ENCODE assay signal across 20 cellular contexts in the genomic region with DNA sequence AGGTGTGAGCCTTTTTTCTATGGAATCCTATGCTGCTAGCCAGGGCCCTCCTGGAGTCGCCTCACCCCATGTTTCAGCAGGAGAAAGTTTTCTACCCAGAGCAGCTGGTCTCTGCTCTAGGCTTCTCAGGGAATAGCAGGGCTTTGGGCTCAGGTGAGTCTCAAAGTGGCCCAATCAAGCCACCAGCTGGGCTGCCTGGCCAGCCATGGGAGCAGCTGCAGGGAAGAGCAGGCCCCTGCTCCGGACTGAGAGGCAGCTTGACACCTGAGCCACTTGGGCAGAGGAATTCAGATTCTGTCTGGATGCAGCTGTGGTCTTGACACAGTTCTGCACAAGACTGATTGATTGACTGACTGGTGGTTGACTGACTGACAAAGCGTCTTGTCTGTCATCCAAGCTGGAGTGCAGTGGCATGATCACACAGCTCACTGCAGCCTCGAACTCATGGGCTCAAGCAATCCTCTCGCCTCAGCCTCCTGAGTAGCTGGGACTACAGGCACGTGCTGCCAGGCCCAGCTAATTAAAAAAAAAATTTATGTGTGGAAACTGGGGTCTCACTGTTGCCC. TPM values are rescaled to one million over a fixed set of nuclear protein-coding genes. Genes with fewer than 3 reads are reported as not detected.
DNase-seq lines count a peak whose midpoint lies in the region; ATAC-seq and TF ChIP-seq lines count a peak whose summit lies in the region.
"Had no signal": no experiment of that assay in that cellular context is flagged by ENCODE, and none has a peak within 500 bp of the region (broad histone marks: within the 10 kb centered on the region; RNA-seq: fewer than 3 reads in every experiment).

No MANE protein-coding gene starts in this region.

- H3K36me3 Mint-ChIP-seq in GM23338 (ENCODE audit: low read depth) = peaks cover 4% of the 10 kb centered on the region; the same call in 1 of the 3 replicates
- H3K36me3 Mint-ChIP-seq in endodermal cell (ENCODE audit: low read depth) = peaks cover 25% of the 10 kb centered on the region

- H3K36me3 ChIP-seq in GM23338 (ENCODE audit: insufficient read depth) = no peaks in the 10 kb centered on the region
- H3K36me3 ChIP-seq in endodermal cell (ENCODE audit: control insufficient read depth, insufficient read depth, low read length) = peaks cover 7% of the 10 kb centered on the region
- H3K36me3 ChIP-seq in stomach = peaks cover 4 to 22% (median 13%) of the 10 kb centered on the region in 4 donors
- H3K36me3 ChIP-seq: HAP-1 had no signal

- H3K9me3 Mint-ChIP-seq in GM23338 (no peaks in the 10 kb centered on the region), endodermal cell (no peaks in the 10 kb centered on the region)

- no peak for TF ChIP-seq POLR2A in stomach (IDR thresholded peaks at IDR 0.05)

- DNase-seq in GM23338 (ENCODE audit: low spot score) = no peak
- DNase-seq in endodermal cell = no peak
- peak; percentile 38 for DNase-seq in myocyte (ENCODE audit: low read depth)
- DNase-seq in stomach = no peak
- DNase-seq in NOMO-1 treated with DMSO at 0.1 percent for 48 hours (lab: John Stamatoyannopoulos, UW; ENCODE audit: unreplicated experiment) = no peak
- DNase-seq in NCI-H1694 (lab: John Stamatoyannopoulos, UW) = no peak
- no peak for DNase-seq in DMS53 treated with DMSO at 0.1 percent for 48 hours (lab: John Stamatoyannopoulos, UW; ENCODE audit: unreplicated experiment)
- DNase-seq: COR-L47, DMS79 treated with DMSO at 0.1 percent for 48 hours, NCI-H1092, NCI-H146, NCI-H2081, NCI-H2171, NCI-H524 treated with DMSO at 0.1 percent for 48 hours, SJCRH30 had no signal

- H3K9me2 ChIP-seq in GM23338 (ENCODE audit: insufficient read depth) = no peaks in the 10 kb centered on the region

- no peak for TF ChIP-seq EP300 in stomach (IDR thresholded peaks at IDR 0.05)

- H3F3A ChIP-seq in GM23338 (replicated peaks; ENCODE audit: low read depth) = no peaks in the 10 kb centered on the region

- H3K27me3 ChIP-seq in GM23338 (ENCODE audit: insufficient read depth) (no peaks in the 10 kb centered on the region), endodermal cell (ENCODE audit: control insufficient read depth, insufficient read depth, low read length, poor library complexity, severe bottlenecking) (no peaks in the 10 kb centered on the region), stomach (no peaks in the 10 kb centered on the region)
- H3K27me3 ChIP-seq: Peyer's patch, SJCRH30 had no signal

- peaks cover 43% of the 10 kb centered on the region for H4K20me1 ChIP-seq in GM23338 (replicated peaks; ENCODE audit: insufficient read depth)

- H3K4me1 Mint-ChIP-seq in GM23338 = peaks cover 27% of the 10 kb centered on the region
- H3K4me1 Mint-ChIP-seq in endodermal cell = peaks cover 51% of the 10 kb centered on the region

- H3K9me3 ChIP-seq in endodermal cell (ENCODE audit: control insufficient read depth, low read length) = no peaks in the 10 kb centered on the region
- no peaks in the 10 kb centered on the region for H3K9me3 ChIP-seq in stomach
- H3K9me3 ChIP-seq: A549, HAP-1, Peyer's patch, SJCRH30 had no signal

- intact Hi-C loops in stomach (cut with DNase I; ENCODE audit: low total_unique reads) = no loop called here

- H3K27ac ChIP-seq in GM23338 (ENCODE audit: low read depth) (no peak overlapping the region), endodermal cell (ENCODE audit: low read depth, low read length) (no peak overlapping the region), stomach (peak overlapping the region in 3 of 5 donors; percentile 13 to 62 (median 56))
- H3K27ac ChIP-seq: A549, Peyer's patch, SJCRH30 had no signal

- H3K27me3 Mint-ChIP-seq in GM23338 (ENCODE audit: insufficient read depth, low read depth, poor library complexity) = peaks cover 4% of the 10 kb centered on the region
- H3K27me3 Mint-ChIP-seq in endodermal cell (ENCODE audit: insufficient read depth) = no peaks in the 10 kb centered on the region
- H3K27me3 Mint-ChIP-seq: B cell had no signal

- no peak for ATAC-seq in GM23338
- ATAC-seq: A549, K562 had no signal

- H3K4me2 ChIP-seq in GM23338 = no peak overlapping the region
- H3K4me2 ChIP-seq: A549 had no signal

- H3K4me1 ChIP-seq in GM23338 (ENCODE audit: insufficient read depth) (peaks cover 19% of the 10 kb centered on the region; the same call in 1 of the 2 replicates), endodermal cell (ENCODE audit: control insufficient read depth, insufficient read depth, low read length) (peaks cover 24% of the 10 kb centered on the region), stomach (peaks cover 33 to 86% (median 77%) of the 10 kb centered on the region in 4 donors)
- H3K4me1 ChIP-seq: HAP-1 had no signal

- no peak overlapping the region for H3K4me3 ChIP-seq in GM23338
- no peak overlapping the region for H3K4me3 ChIP-seq in endodermal cell (ENCODE audit: low read length)
- no peak overlapping the region for H3K4me3 ChIP-seq in stomach
- H3K4me3 ChIP-seq: A549, HAP-1, K562, Peyer's patch, SJCRH30 had no signal

- TF ChIP-seq CTCF in GM23338 (conservative IDR thresholded peaks at IDR 0.05; ENCODE audit: low read depth in 2 of 2) = no peak
- no peak for TF ChIP-seq CTCF in endodermal cell (conservative IDR thresholded peaks at IDR 0.05)
- no peak for TF ChIP-seq CTCF in stomach (IDR thresholded peaks at IDR 0.05)

- peak overlapping the region; percentile 21 for H3K9ac ChIP-seq in endodermal cell (ENCODE audit: extremely low read depth, low read length, poor library complexity, severe bottlenecking)

- H3K4me3 Mint-ChIP-seq in GM23338 (no peak overlapping the region), endodermal cell (no peak overlapping the region)
- H3K4me3 Mint-ChIP-seq: B cell had no signal

- H3K27ac Mint-ChIP-seq in GM23338 (peak overlapping the region; percentile 40; the same call in 1 of the 2 replicates), endodermal cell (peak overlapping the region; percentile 72)
- H3K27ac Mint-ChIP-seq: B cell had no signal

- peaks cover 83% of the 10 kb centered on the region for H3K79me2 ChIP-seq in GM23338 (replicated peaks; ENCODE audit: insufficient read depth)

- 93 to 96% methylated on average over 5 to 6 of the region's 6 CpGs for WGBS in endodermal cell (ENCODE audit: insufficient coverage in 1 of 2, insufficient read length in 1 of 2), 2 experiments
- 88 to 93% (median 91%) methylated on average over 5 to 6 of the region's 6 CpGs for WGBS in stomach, 5 donors

- no peak overlapping the region for H2AFZ ChIP-seq in GM23338

TF ChIP-seq in GM23338, 12 proteins besides CTCF, POLR2A, EP300 and RAD21 (continues in another document):
- TF ChIP-seq ZNF331 (CRISPR knock-in tag; IDR thresholded peaks at IDR 0.05; ENCODE audit: low read depth) = no peak
- TF ChIP-seq EZH2 (IDR thresholded peaks at IDR 0.05; ENCODE audit: low read depth, unreplicated experiment) = no peak

RNA-seq across cellular contexts. Expression of gene ARFGAP3, which starts 57.5 kb away (rescaled TPM):
- 17.7 and 19.1 TPM in 2 replicates for total RNA-seq in GM23338 (2014; rRNA removed; shearing (Covaris generic))
- polyA plus RNA-seq in GM23338 (2016; fragmentation: Nextera tagmentation; extraction: Ambion mirVana) = 13.0 and 14.8 TPM in 2 replicates
- 10 to 100 TPM; 20.5 to 36.9 TPM for total RNA-seq in endodermal cell
- polyA plus RNA-seq in endodermal cell (2013, experiment 1 of 2) = 30.6 TPM
- 32.2 TPM for polyA plus RNA-seq in endodermal cell (2013, experiment 2 of 2)
- total RNA-seq in myocyte = 62.0 and 78.2 TPM in 2 replicates
- polyA plus RNA-seq in myocyte (2012) = 43.8 TPM
- 10 to 100 TPM in 4 of 5 donors, 1 to 10 TPM in 1; 4.6 to 77.5 (median 40.6) TPM for total RNA-seq in stomach
- 10 to 100 TPM; 23.2 to 51.9 (median 39.2) TPM for polyA plus RNA-seq in stomach

Comparison
In these comparisons a context has a peak if more than half of its experiments do, and no peak if none do; other contexts are left out.
1. H3K27ac ChIP-seq: peak in stomach (3 of 5); none in GM23338 (single experiment) and endodermal cell (single experiment).